8 cellular contexts compared by ENCODE assay signal in the genomic region with DNA sequence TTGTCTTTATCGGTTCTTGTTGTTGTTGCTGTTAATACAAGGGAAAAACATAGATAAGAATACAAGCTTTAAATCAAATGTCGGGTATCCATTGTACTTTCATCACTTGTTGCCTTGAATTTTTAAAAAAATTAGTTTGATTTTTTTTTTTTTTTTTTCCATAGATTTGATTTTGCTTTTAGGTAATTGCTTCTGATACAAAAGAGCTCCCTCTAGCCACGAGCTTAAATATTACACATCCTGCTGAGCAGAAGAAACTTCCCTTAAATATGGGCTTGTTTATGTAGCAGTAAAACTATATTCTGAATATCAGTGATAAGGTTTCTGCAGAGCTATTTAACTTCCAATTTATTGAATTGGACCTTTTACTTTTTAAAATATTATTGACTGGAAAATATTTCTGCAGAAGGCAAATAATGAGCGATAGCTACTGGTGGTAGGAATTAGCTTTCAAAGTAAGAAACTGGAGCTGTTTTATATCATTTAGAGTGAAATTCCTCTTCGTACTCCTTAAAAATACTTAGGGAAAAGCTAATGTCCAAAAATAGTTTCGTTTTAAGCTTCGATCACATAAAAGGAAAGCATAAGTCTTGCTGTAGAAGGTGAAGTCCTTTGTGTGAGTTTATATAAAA.
A peak's percentile ranks its signal among the peaks of the same experiment; 100 is the strongest.
DNase-seq lines count a peak whose midpoint lies in the region; ATAC-seq and TF ChIP-seq lines count a peak whose summit lies in the region.

No MANE protein-coding gene starts in this region.

- H3K9me3 ChIP-seq in gastroesophageal sphincter = no peaks in the 10 kb centered on the region

- H3K27ac ChIP-seq in gastroesophageal sphincter = no peak overlapping the region

- H3K27me3 ChIP-seq in gastroesophageal sphincter = no peaks in the 10 kb centered on the region

- WGBS in gastroesophageal sphincter (ENCODE audit: low coverage in 1 of 2), 2 donors = 44 to 59% methylated on average over 7 of the region's 7 CpGs

- peak in 3 of 4 experiments; percentile 14 to 57 (median 26) for TF ChIP-seq CTCF in gastroesophageal sphincter (IDR thresholded peaks at IDR 0.05)

- TF ChIP-seq POLR2A in gastroesophageal sphincter (IDR thresholded peaks at IDR 0.05) = no peak

- DNase-seq in SKM-1 treated with dmso at 0.1 percent for 144 hours (lab: John Stamatoyannopoulos, UW; ENCODE audit: unreplicated experiment) (peak; percentile 32), SKM-1 (lab: John Stamatoyannopoulos, UW; ENCODE audit: unreplicated experiment) (no peak), RPMI7951 (ENCODE audit: low read depth) (peak; percentile 41), OCI-M2 (lab: John Stamatoyannopoulos, UW; ENCODE audit: unreplicated experiment) (no peak), NK-92 (lab: John Stamatoyannopoulos, UW; ENCODE audit: unreplicated experiment) (no peak)

- TF ChIP-seq EP300 in gastroesophageal sphincter (IDR thresholded peaks at IDR 0.05) = no peak

- H3K36me3 ChIP-seq in gastroesophageal sphincter = no peaks in the 10 kb centered on the region

- H3K4me3 ChIP-seq in gastroesophageal sphincter = no peak overlapping the region

- ATAC-seq in HG02938 (IDR thresholded peaks at IDR 0.05; ENCODE audit: unreplicated experiment) (peak; percentile 54), gastroesophageal sphincter (no peak), HG03095 (IDR thresholded peaks at IDR 0.05; ENCODE audit: unreplicated experiment) (no peak)

- H3K4me1 ChIP-seq in gastroesophageal sphincter = no peaks in the 10 kb centered on the region

Comparison
In these comparisons a context has a peak if more than half of its experiments do, and no peak if none do; other contexts are left out.
1. DNase-seq: peak in SKM-1 treated with dmso at 0.1 percent for 144 hours (single experiment) and RPMI7951 (single experiment); none in SKM-1 (single experiment), OCI-M2 (single experiment) and NK-92 (single experiment).